ENCODE assay signal across 1 cellular context in genomic region chr2:26455037-26455800, GRCh38.
TF ChIP-seq lines count a peak whose summit lies in the region.

No MANE protein-coding gene starts in this region.

TF ChIP-seq in Ishikawa, 13 proteins besides CTCF, POLR2A, EP300 and RAD21 (continued from another document):
- peak; percentile 53; the same call in 1 of the 2 replicates for TF ChIP-seq NFIC (IDR thresholded peaks at IDR 0.05)
- no peak for TF ChIP-seq CREB1 (IDR thresholded peaks at IDR 0.05; ENCODE audit: low read depth)
- TF ChIP-seq YY1 (IDR thresholded peaks at IDR 0.05; ENCODE audit: low read depth): no peak
- no peak for TF ChIP-seq EGR1 (IDR thresholded peaks at IDR 0.05)
TF ChIP-seq in Ishikawa: peak in this region for 3.
